In genomic region chr2:131528981-131529863, GRCh38 we compare ENCODE assay signal across 12 cellular contexts. TPM values are rescaled to one million over a fixed set of nuclear protein-coding genes. Genes with fewer than 3 reads are reported as not detected.
A peak's percentile ranks its signal among the peaks of the same experiment; 100 is the strongest.
DNase-seq lines count a peak whose midpoint lies in the region; ATAC-seq, FAIRE-seq and TF ChIP-seq lines count a peak whose summit lies in the region.
"Not testable (repeated sequence)": the region's sequence is repeated elsewhere in the genome, so short reads cannot be mapped to it uniquely, and the experiment has no call there.
"Had no signal": no experiment of that assay in that cellular context is flagged by ENCODE, and none has a peak within 500 bp of the region (broad histone marks: within the 10 kb centered on the region; RNA-seq: fewer than 3 reads in every experiment).

No MANE protein-coding gene starts in this region.

- TF ChIP-seq EP300 in esophagus muscularis mucosa (IDR thresholded peaks at IDR 0.05): not testable (repeated sequence)

- TF ChIP-seq POLR2A in GM12891 (IDR thresholded peaks at IDR 0.05; ENCODE audit: low read depth, low read length); esophagus muscularis mucosa (IDR thresholded peaks at IDR 0.05; ENCODE audit: low read depth); testis (IDR thresholded peaks at IDR 0.05): not testable (repeated sequence)

- not testable (repeated sequence) for H3K4me1 ChIP-seq in HUES64 (ENCODE audit: insufficient read depth, low read length)
- H3K4me1 ChIP-seq in esophagus muscularis mucosa: peaks cover 0 to 21% (median 17%) of the 10 kb centered on the region in 4 donors
- H3K4me1 ChIP-seq in testis: peaks cover 11% of the 10 kb centered on the region

- not testable (repeated sequence) for H3K27ac ChIP-seq in HUES64 (ENCODE audit: low read depth, low read length); esophagus muscularis mucosa (replicated peaks in 1 of 4)
- H3K27ac ChIP-seq in testis: peak overlapping the region; percentile 64 to 75

- not testable (repeated sequence) for H3K36me3 Mint-ChIP-seq in naive B cell

- not testable (repeated sequence) for H3K9me3 ChIP-seq in HUES64 (ENCODE audit: insufficient read depth, low read depth, low read length); esophagus muscularis mucosa; testis

- H3K4me1 Mint-ChIP-seq in naive B cell: peaks cover 3 to 15% (median 5%) of the 10 kb centered on the region in 3 donors

- H3K27me3 ChIP-seq in HUES64 (ENCODE audit: insufficient read depth, low read length); esophagus muscularis mucosa; testis: not testable (repeated sequence)

- ATAC-seq in GM19468 (IDR thresholded peaks at IDR 0.05; ENCODE audit: extremely low read depth, unreplicated experiment): peak; percentile 11
- peak; percentile 57 for ATAC-seq in HG02884 (IDR thresholded peaks at IDR 0.05; ENCODE audit: unreplicated experiment)
- ATAC-seq in naive B cell (ENCODE audit: low read depth in 2 of 2): not testable (repeated sequence)

- H3K9me3 Mint-ChIP-seq in naive B cell: not testable (repeated sequence)

- intact Hi-C loops in esophagus muscularis mucosa (cut with DNase I); testis (cut with DNase I; ENCODE audit: low total_unique reads): not testable (repeated sequence)

- H3K9ac ChIP-seq in HUES64 (ENCODE audit: low read depth, low read length): not testable (repeated sequence)

- FAIRE-seq in GM12891 (lab: Jason Lieb, UNC): peak; percentile 84

- H3K27ac Mint-ChIP-seq in naive B cell: peak overlapping the region in 1 of 6 donors; percentile 85

- not testable (repeated sequence) for TF ChIP-seq CTCF in esophagus muscularis mucosa (IDR thresholded peaks at IDR 0.05); testis (IDR thresholded peaks at IDR 0.05)

- WGBS in HUES64: 70% methylated on average over 25 of the region's 26 CpGs
- WGBS in esophagus muscularis mucosa: 84% methylated on average over 14 of the region's 26 CpGs
- WGBS in testis, 2 donors: 57 to 62% methylated on average over 10 to 16 of the region's 26 CpGs

- H3K27me3 Mint-ChIP-seq in naive B cell: not testable (repeated sequence)

- H3K4me3 Mint-ChIP-seq in naive B cell: peak overlapping the region; percentile 64 to 93 (median 81)

- H3K4me3 ChIP-seq in HUES64 (ENCODE audit: low read length) (peak overlapping the region; percentile 50; the same call in 1 of the 2 replicates), esophagus muscularis mucosa (peak overlapping the region; percentile 46 to 59 (median 50)), testis (peak overlapping the region; percentile 43 to 62)

- H3K36me3 ChIP-seq in HUES64 (ENCODE audit: insufficient read depth, low read length); esophagus muscularis mucosa; testis (ENCODE audit: low read depth, missing control alignments): not testable (repeated sequence)

- DNase-seq in GM12891 (ENCODE audit: insufficient read length, low spot score); naive B cell: not testable (repeated sequence)
- DNase-seq in activated CD8-positive, alpha-beta memory T cell treated with anti-CD3 and anti-CD28 coated beads for 24 hours: peak; percentile 62
- DNase-seq in esophagus muscularis mucosa (ENCODE audit: extremely low spot score) (peak; percentile 60), testis (peak; percentile 41)

TF ChIP-seq in GM12891, 5 proteins besides CTCF, POLR2A, EP300 and RAD21:
- TF ChIP-seq SPI1 (IDR thresholded peaks at IDR 0.05; ENCODE audit: low read depth, low read length): peak; percentile 76
TF ChIP-seq in GM12891: peak in this region for 1; not testable (repeated sequence) for 4.

RNA-seq across cellular contexts. Expression of gene CCDC74A, which starts 1.5 kb away (rescaled TPM):
- polyA plus RNA-seq in GM12891 (2012; ENCODE audit: low read depth, missing spikeins): 12.6 TPM
- polyA plus RNA-seq in HUES64 (2013, experiment 1 of 2): 17.6 TPM
- polyA plus RNA-seq in HUES64 (2013, experiment 2 of 2): 19.5 TPM
- 1 to 10 TPM; 4.2 to 8.5 (median 7.2) TPM for total RNA-seq in esophagus muscularis mucosa
- under 1 TPM in 2 of 6 donors, not detected in 4; 0.27 TPM for polyA plus RNA-seq in naive B cell (ENCODE audit: low read depth in 6 of 6)
- total RNA-seq in testis: 100 to 1,000 TPM; 165 to 176 TPM
- polyA plus RNA-seq in testis (ENCODE audit: insufficient read depth, low read depth, low replicate concordance): 124 TPM

RNA-seq across cellular contexts. Expression of gene MZT2A, which starts 37.0 kb away (rescaled TPM):
- 207 TPM for polyA plus RNA-seq in GM12891 (2012; ENCODE audit: low read depth, missing spikeins)
- 86.3 TPM for polyA plus RNA-seq in HUES64 (2013, experiment 1 of 2)
- polyA plus RNA-seq in HUES64 (2013, experiment 2 of 2): 99.3 TPM
- 100 to 1,000 TPM in 1 of 4 donors, 10 to 100 TPM in 3; 74.8 to 107 (median 88.9) TPM for total RNA-seq in esophagus muscularis mucosa
- 100 to 1,000 TPM in 2 of 6 donors, 10 to 100 TPM in 4; 48.5 to 108 (median 82.3) TPM for polyA plus RNA-seq in naive B cell (ENCODE audit: low read depth in 6 of 6)
- total RNA-seq in testis: 100 to 1,000 TPM in 1 of 2 donors, 10 to 100 TPM in 1; 67.3 to 113 TPM
- polyA plus RNA-seq in testis (ENCODE audit: insufficient read depth, low read depth, low replicate concordance): 86.8 TPM

RNA-seq across cellular contexts. Expression of gene TUBA3D, which starts 53.3 kb away (rescaled TPM):
- polyA plus RNA-seq in GM12891 (2012; ENCODE audit: low read depth, missing spikeins): 0.05 TPM
- 0.20 TPM for polyA plus RNA-seq in HUES64 (2013, experiment 1 of 2)
- not detected for polyA plus RNA-seq in HUES64 (2013, experiment 2 of 2)
- not detected for total RNA-seq in esophagus muscularis mucosa
- not detected for polyA plus RNA-seq in naive B cell (ENCODE audit: low read depth in 6 of 6)
- 100 to 1,000 TPM; 238 to 270 TPM for total RNA-seq in testis
- polyA plus RNA-seq in testis (ENCODE audit: insufficient read depth, low read depth, low replicate concordance): 516 TPM
- total RNA-seq: frontal cortex; HepG2; mucosa of descending colon; T-helper 1 cell treated with Interleukin-12 subunit alpha and Interleukin-12 subunit beta and Interleukin-4 antibody, amounts not matched to agents 30 ng/mL and 1 ng/mL, for 36 hours had no signal
- polyA plus RNA-seq: HepG2 had no signal

Comparison
In these comparisons a context has a peak if more than half of its experiments do, and no peak if none do; other contexts are left out.
1. RNA of gene CCDC74A, which starts 1.5 kb away (total RNA-seq): 165 to 176 TPM in testis; 4.2 to 8.5 TPM in esophagus muscularis mucosa; every median in the first group is over 10 times any median in the second.
2. RNA of gene TUBA3D, which starts 53.3 kb away (total RNA-seq): 238 to 270 TPM in testis; not detected in esophagus muscularis mucosa; every median in the first group is over 100 times any median in the second.
3. Peak in every context shown above with its lines, with median percentiles within 50 percentile points of each other: H3K4me3 ChIP-seq.